24 cellular contexts compared by ENCODE assay signal in genomic region chr1:28097100-28097472, GRCh38.
"Had no signal": no experiment of that assay in that cellular context is flagged by ENCODE, and none has a peak within 500 bp of the region (broad histone marks: within the 10 kb centered on the region; RNA-seq: fewer than 3 reads in every experiment).

No MANE protein-coding gene starts in this region.

- H3K27ac ChIP-seq: adrenal gland, ascending aorta, brain microvascular endothelial cell, coronary artery, esophagus squamous epithelium, gastroesophageal sphincter, heart left ventricle, parathyroid adenoma had no signal

- H2AFZ ChIP-seq: parathyroid adenoma had no signal

- H3K27me3 ChIP-seq: adrenal gland, ascending aorta, brain microvascular endothelial cell, esophagus squamous epithelium, heart left ventricle, thyroid gland had no signal

- H3K9me3 Mint-ChIP-seq: activated T-cell treated with anti-CD3 and anti-CD28 coated beads, Interleukin-2, amount 50 U/mL, for 24 hours; activated T-helper 17 cell treated with anti-CD3 and anti-CD28 coated beads, Interleukin-2, amount 50 U/mL, for 72 hours; memory B cell; nephron progenitor cell; WTC11 had no signal

- H3K9me3 ChIP-seq: adrenal gland, ascending aorta, esophagus squamous epithelium, gastroesophageal sphincter, heart left ventricle, thyroid gland had no signal

- H3K4me3 ChIP-seq: adrenal gland, ascending aorta, coronary artery, esophagus squamous epithelium, gastroesophageal sphincter, heart left ventricle, thyroid gland had no signal

- H3K79me2 ChIP-seq: parathyroid adenoma had no signal

- H3K36me3 Mint-ChIP-seq: activated naive CD8-positive, alpha-beta T cell; memory B cell; WTC11 had no signal

- H3K27me3 Mint-ChIP-seq: memory B cell had no signal

- H3K4me1 Mint-ChIP-seq: activated T-helper 17 cell treated with anti-CD3 and anti-CD28 coated beads, Interleukin-2, amount 50 U/mL, for 72 hours; memory B cell; nephron progenitor cell; WTC11 had no signal

- H3K27ac Mint-ChIP-seq: activated naive CD8-positive, alpha-beta T cell; activated T-cell treated with anti-CD3 and anti-CD28 coated beads, Interleukin-2, amount 50 U/mL, for 24 hours; activated T-helper 17 cell treated with anti-CD3 and anti-CD28 coated beads, Interleukin-2, amount 50 U/mL, for 72 hours; memory B cell; nephron progenitor cell; WTC11 had no signal

- DNase-seq: activated T-cell treated with anti-CD3 and anti-CD28 coated beads, Interleukin-2, amount 50 U/mL, for 24 hours; adrenal gland; brain microvascular endothelial cell; central memory CD4-positive, alpha-beta T cell; esophagus squamous epithelium; heart left ventricle; islet precursor cell; left cardiac atrium; nephron progenitor cell; nucleus accumbens; right cardiac atrium; stimulated activated CD4-positive, alpha-beta T cell treated with anti-CD3 and anti-CD28 coated beads, Interleukin-12 subunit alpha, Interleukin-12 subunit beta, amount 100 ng/mL, for 4 hours; stimulated activated CD4-positive, alpha-beta T cell treated with anti-CD3 and anti-CD28 coated beads, Interleukin-4, amount 100 ng/mL, for 4 hours; stimulated activated naive CD8-positive, alpha-beta T cell treated with anti-CD3 and anti-CD28 coated beads, Interleukin-15, Interleukin-2, amounts not matched to agents 100 U/mL and 50 U/mL, for 24 hours; T1000 had no signal

- H3K4me1 ChIP-seq: adrenal gland, ascending aorta, esophagus squamous epithelium, gastroesophageal sphincter, parathyroid adenoma had no signal

- ATAC-seq: activated T-helper 17 cell treated with anti-CD3 and anti-CD28 coated beads, Interleukin-2, amount 50 U/mL, for 72 hours; gastroesophageal sphincter; heart left ventricle; left cardiac atrium; right cardiac atrium; stimulated activated naive CD8-positive, alpha-beta T cell treated with anti-CD3 and anti-CD28 coated beads, Interleukin-15, Interleukin-2, amounts not matched to agents 100 U/mL and 50 U/mL, for 24 hours; WTC11 had no signal

- H3K4me3 Mint-ChIP-seq: activated naive CD8-positive, alpha-beta T cell; activated T-cell treated with anti-CD3 and anti-CD28 coated beads, Interleukin-2, amount 50 U/mL, for 24 hours; activated T-helper 17 cell treated with anti-CD3 and anti-CD28 coated beads, Interleukin-2, amount 50 U/mL, for 72 hours; memory B cell; nephron progenitor cell; WTC11 had no signal

- H3K9ac ChIP-seq: parathyroid adenoma had no signal

- H3K36me3 ChIP-seq: adrenal gland, ascending aorta, brain microvascular endothelial cell, esophagus squamous epithelium, gastroesophageal sphincter, heart left ventricle, thyroid gland had no signal
